21 cellular contexts compared by ENCODE assay signal in genomic region chr6:17964633-17965032, GRCh38. TPM values are rescaled to one million over a fixed set of nuclear protein-coding genes. Genes with fewer than 3 reads are reported as not detected.
DNase-seq lines count a peak whose midpoint lies in the region; ATAC-seq and TF ChIP-seq lines count a peak whose summit lies in the region.
"Had no signal": no experiment of that assay in that cellular context is flagged by ENCODE, and none has a peak within 500 bp of the region (broad histone marks: within the 10 kb centered on the region; RNA-seq: fewer than 3 reads in every experiment).

No MANE protein-coding gene starts in this region.

- ATAC-seq in thoracic aorta (ENCODE audit: insufficient number of reproducible peaks, low FRiP score, low read depth) (no peak), GM19467 (IDR thresholded peaks at IDR 0.05; ENCODE audit: unreplicated experiment) (no peak), HG03521 (IDR thresholded peaks at IDR 0.05; ENCODE audit: unreplicated experiment) (no peak)
- ATAC-seq: activated naive CD4-positive, alpha-beta T cell treated with anti-CD3 and anti-CD28 coated beads, Interleukin-2, amount 50 U/mL, for 72 hours; activated T-cell treated with anti-CD3 and anti-CD28 coated beads, Interleukin-2, amount 50 U/mL, for 72 hours; body of pancreas; Panc1 had no signal

- peaks cover 33% of the 10 kb centered on the region for H3K4me1 Mint-ChIP-seq in mesothelial cell of epicardium
- H3K4me1 Mint-ChIP-seq: neural progenitor cell had no signal

- no peaks in the 10 kb centered on the region for H3K9me3 ChIP-seq in thoracic aorta
- H3K9me3 ChIP-seq: body of pancreas, tibial nerve had no signal

- peak; percentile 83 for DNase-seq in M059J (ENCODE audit: low read depth)
- peak; percentile 57 for DNase-seq in brain microvascular endothelial cell
- DNase-seq in mesothelial cell of epicardium (ENCODE audit: low spot score in 2 of 2, unreplicated experiment in 2 of 2), result no peak
- no peak for DNase-seq in thoracic aorta (ENCODE audit: low spot score)
- no peak for DNase-seq in HT-29 (ENCODE audit: low spot score)
- DNase-seq: activated CD8-positive, alpha-beta memory T cell treated with anti-CD3 and anti-CD28 coated beads for 24 hours; activated T-cell treated with anti-CD3 and anti-CD28 coated beads, Interleukin-2, amount 50 U/mL, for 72 hours; body of pancreas; DMS79; NCI-H1436 treated with DMSO at 0.1 percent for 48 hours; NCI-H2171 treated with DMSO at 0.1 percent for 48 hours; NCI-H748 treated with DMSO at 0.1 percent for 48 hours; stimulated activated CD4-positive, alpha-beta T cell treated with anti-CD3 and anti-CD28 coated beads, Interleukin-15, amount 100 ng/mL, for 24 hours; T-helper 9 cell had no signal

- no peak overlapping the region for H3K4me3 Mint-ChIP-seq in mesothelial cell of epicardium
- H3K4me3 Mint-ChIP-seq: activated T-cell treated with anti-CD3 and anti-CD28 coated beads, Interleukin-2, amount 50 U/mL, for 72 hours; neural progenitor cell had no signal

- TF ChIP-seq CTCF in brain microvascular endothelial cell (IDR thresholded peaks at IDR 0.05; ENCODE audit: low read depth, low read length, missing control alignments) (no peak), mesothelial cell of epicardium (IDR thresholded peaks at IDR 0.05; ENCODE audit: unreplicated experiment) (no peak), thoracic aorta (IDR thresholded peaks at IDR 0.05) (no peak)

- H3K9me3 Mint-ChIP-seq in mesothelial cell of epicardium, result no peaks in the 10 kb centered on the region
- H3K9me3 Mint-ChIP-seq: activated naive CD4-positive, alpha-beta T cell treated with anti-CD3 and anti-CD28 coated beads, Interleukin-2, amount 50 U/mL, for 72 hours; activated T-cell treated with anti-CD3 and anti-CD28 coated beads, Interleukin-2, amount 50 U/mL, for 72 hours; neural progenitor cell had no signal

- no peaks in the 10 kb centered on the region for H3K27me3 ChIP-seq in brain microvascular endothelial cell (replicated peaks)
- H3K27me3 ChIP-seq in thoracic aorta (replicated peaks; ENCODE audit: insufficient read depth), result no peaks in the 10 kb centered on the region
- H3K27me3 ChIP-seq: body of pancreas, neural progenitor cell, tibial nerve had no signal

- H3K4me3 ChIP-seq in brain microvascular endothelial cell (ENCODE audit: low read depth, low read length) (no peak overlapping the region), thoracic aorta (no peak overlapping the region)
- H3K4me3 ChIP-seq: body of pancreas, neural progenitor cell, SK-N-MC, tibial nerve had no signal

- H3K27me3 Mint-ChIP-seq in mesothelial cell of epicardium (ENCODE audit: low read depth), result no peaks in the 10 kb centered on the region

- H3K4me1 ChIP-seq in thoracic aorta (ENCODE audit: control insufficient read depth in 1 of 2, low read depth in 2 of 2), result peaks cover 80 to 95% of the 10 kb centered on the region in 2 donors
- H3K4me1 ChIP-seq: neural progenitor cell had no signal

- peak overlapping the region; percentile 56 for H3K27ac Mint-ChIP-seq in mesothelial cell of epicardium
- H3K27ac Mint-ChIP-seq: activated naive CD4-positive, alpha-beta T cell treated with anti-CD3 and anti-CD28 coated beads, Interleukin-2, amount 50 U/mL, for 72 hours; activated T-cell treated with anti-CD3 and anti-CD28 coated beads, Interleukin-2, amount 50 U/mL, for 72 hours; neural progenitor cell had no signal

- H3K36me3 Mint-ChIP-seq in mesothelial cell of epicardium, result peaks cover 4% of the 10 kb centered on the region
- H3K36me3 Mint-ChIP-seq: activated naive CD4-positive, alpha-beta T cell treated with anti-CD3 and anti-CD28 coated beads, Interleukin-2, amount 50 U/mL, for 72 hours had no signal

- in situ Hi-C loops in brain microvascular endothelial cell (cut with HindIII; ENCODE audit: low pct_ligation_motif_present, low sequenced_read_pairs), result no loop called here

- no peaks in the 10 kb centered on the region for H3K36me3 ChIP-seq in brain microvascular endothelial cell (replicated peaks)
- H3K36me3 ChIP-seq in thoracic aorta, result no peaks in the 10 kb centered on the region
- H3K36me3 ChIP-seq: neural progenitor cell, tibial nerve had no signal

- H3K27ac ChIP-seq in brain microvascular endothelial cell (peak overlapping the region; percentile 43), thoracic aorta (peak overlapping the region; percentile 81 to 90)
- H3K27ac ChIP-seq: body of pancreas, neural progenitor cell, SK-N-MC had no signal

RNA-seq across cellular contexts. Expression of gene KIF13A, which starts 22.8 kb away (rescaled TPM):
- total RNA-seq in M059J (2014; rRNA removed; shearing (Covaris generic)), result 27.2 and 60.1 TPM in 2 replicates
- total RNA-seq in mesothelial cell of epicardium (52.2 to 57.0 TPM (median 54.4 TPM) in 3 replicates), thoracic aorta (10 to 100 TPM; 79.3 to 98.0 TPM)
- total RNA-seq in HT-29 (2014; rRNA removed; shearing (Covaris generic)), result 20.4 and 24.4 TPM in 2 replicates

Comparison
In these comparisons a context has a peak if more than half of its experiments do, and no peak if none do; other contexts are left out.
1. DNase-seq: peak in M059J (single experiment) and brain microvascular endothelial cell (single experiment); none in mesothelial cell of epicardium (0 of 2), thoracic aorta (single experiment) and HT-29 (single experiment).